In the genomic region with DNA sequence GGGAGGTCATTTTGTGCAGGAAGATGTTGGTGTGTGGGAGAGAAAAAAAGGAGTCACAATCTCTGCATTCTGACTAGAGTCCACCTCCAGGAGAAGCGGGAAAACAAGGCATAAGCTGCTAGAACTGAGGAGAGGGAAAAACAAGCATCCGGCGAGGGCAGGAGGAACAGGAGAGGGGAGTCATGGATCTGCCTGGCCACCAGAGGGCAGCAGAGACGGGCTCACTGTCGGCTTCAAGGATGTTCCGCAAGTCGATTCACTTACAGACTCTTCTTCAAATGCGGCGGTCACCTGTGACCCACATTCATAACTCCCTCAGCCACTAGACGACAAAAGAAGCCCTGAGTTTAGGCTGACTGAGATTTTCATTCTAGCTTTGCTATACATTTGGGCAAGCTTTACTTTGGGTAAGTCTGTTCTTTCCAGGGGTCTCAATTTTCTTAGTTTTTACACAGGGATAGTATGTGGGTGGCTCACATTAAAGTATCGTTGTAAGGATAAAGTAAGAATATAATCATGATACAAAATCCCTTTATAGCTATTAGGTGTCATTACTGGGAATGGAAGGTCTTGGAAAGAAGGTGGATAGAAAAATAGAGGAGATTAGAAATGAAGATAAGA, we compare ENCODE assay signal across 8 cellular contexts. TPM values are rescaled to one million over a fixed set of nuclear protein-coding genes. Genes with fewer than 3 reads are reported as not detected.
A peak's percentile ranks its signal among the peaks of the same experiment; 100 is the strongest.
DNase-seq lines count a peak whose midpoint lies in the region; ATAC-seq, FAIRE-seq and TF ChIP-seq lines count a peak whose summit lies in the region.

No MANE protein-coding gene starts in this region.

- H3K9ac ChIP-seq in kidney (ENCODE audit: low read length in 2 of 2): no peak overlapping the region

- no peak for FAIRE-seq in kidney (lab: Jason Lieb, UNC)

- no peaks in the 10 kb centered on the region for H3K4me1 ChIP-seq in kidney (ENCODE audit: control insufficient read depth in 1 of 2, insufficient read depth in 1 of 2, low read depth in 1 of 2, low read length in 2 of 2)

- ATAC-seq in GM21737 (IDR thresholded peaks at IDR 0.05; ENCODE audit: unreplicated experiment) (peak; percentile 81), GM21390 (IDR thresholded peaks at IDR 0.05; ENCODE audit: unreplicated experiment) (no peak)
- ATAC-seq in activated CD4-positive, CD25-positive, alpha-beta regulatory T cell treated with anti-CD3 and anti-CD28 coated beads, Interleukin-2, amount 50 U/mL, for 24 hours: peak; percentile 86 to 93

- DNase-seq in AG09309 (ENCODE audit: low read depth): peak; percentile 34
- peak; percentile 61 for DNase-seq in NCI-H2196 (lab: John Stamatoyannopoulos, UW; ENCODE audit: unreplicated experiment)
- DNase-seq in cardiac fibroblast (ENCODE audit: low read depth in 2 of 2): peak; percentile 77 to 85
- peak; percentile 85 for DNase-seq in kidney
- DNase-seq in stimulated activated CD4-positive, alpha-beta T cell treated with anti-CD3 and anti-CD28 coated beads, Interleukin-1b, Interleukin-23, amount 100 ng/mL, for 4 hours (ENCODE audit: low read depth in 2 of 2): peak; percentile 87 to 88

- H3K9me3 ChIP-seq in kidney (ENCODE audit: control insufficient read depth in 1 of 2, low read length in 2 of 2): no peaks in the 10 kb centered on the region

- H3K36me3 ChIP-seq in kidney (ENCODE audit: control insufficient read depth in 1 of 2, insufficient read depth in 2 of 2, low read length in 2 of 2): no peaks in the 10 kb centered on the region

- H3K27ac ChIP-seq in kidney (ENCODE audit: low read depth in 2 of 2, low read length in 2 of 2): no peak overlapping the region

- no peak overlapping the region for H3K4me3 ChIP-seq in AG09309 (ENCODE audit: control insufficient read depth, low read depth, low read length)
- no peak overlapping the region for H3K4me3 ChIP-seq in cardiac fibroblast (replicated peaks in 1 of 2; ENCODE audit: low read depth in 2 of 2, low read length in 2 of 2)
- H3K4me3 ChIP-seq in kidney (ENCODE audit: low read length in 2 of 2): no peak overlapping the region

- intact Hi-C loops in kidney (cut with DNase I): loop anchor here (10.0 kb wide), 1 partner anchor 291 kb away; no protein-coding TSS in a partner anchor

- TF ChIP-seq CTCF in AG09309 (IDR thresholded peaks at IDR 0.05; ENCODE audit: control insufficient read depth, insufficient read depth, low read depth, low read length, missing control alignments) (peak; percentile 94), cardiac fibroblast (IDR thresholded peaks at IDR 0.05; ENCODE audit: low read depth, low read length) (peak; percentile 96), kidney (IDR thresholded peaks at IDR 0.05; ENCODE audit: borderline replicate concordance, extremely low read depth, insufficient read depth) (peak; percentile 89)

RNA-seq across cellular contexts. Expression of a gene that starts 6.6 kb away (rescaled TPM):
- total RNA-seq in kidney: not detected
- not detected for polyA plus RNA-seq in kidney (ENCODE audit: insufficient read depth, low read depth, low replicate concordance)

RNA-seq across cellular contexts. Expression of a gene that starts 26.1 kb away (rescaled TPM):
- total RNA-seq in kidney: 607 TPM
- polyA plus RNA-seq in kidney (ENCODE audit: insufficient read depth, low read depth, low replicate concordance): 489 TPM

RNA-seq across cellular contexts. Expression of a gene that starts 41.8 kb away (rescaled TPM):
- total RNA-seq in kidney: not detected
- not detected for polyA plus RNA-seq in kidney (ENCODE audit: insufficient read depth, low read depth, low replicate concordance)

Comparison
In these comparisons a context has a peak if more than half of its experiments do, and no peak if none do; other contexts are left out.
1. DNase-seq: peak in every context shown above with its lines; median percentile 88 in stimulated activated CD4-positive, alpha-beta T cell treated with anti-CD3 and anti-CD28 coated beads, Interleukin-1b, Interleukin-23, amount 100 ng/mL, for 4 hours; 85 in kidney; 81 in cardiac fibroblast; 61 in NCI-H2196; 34 in AG09309.